In the genomic region with DNA sequence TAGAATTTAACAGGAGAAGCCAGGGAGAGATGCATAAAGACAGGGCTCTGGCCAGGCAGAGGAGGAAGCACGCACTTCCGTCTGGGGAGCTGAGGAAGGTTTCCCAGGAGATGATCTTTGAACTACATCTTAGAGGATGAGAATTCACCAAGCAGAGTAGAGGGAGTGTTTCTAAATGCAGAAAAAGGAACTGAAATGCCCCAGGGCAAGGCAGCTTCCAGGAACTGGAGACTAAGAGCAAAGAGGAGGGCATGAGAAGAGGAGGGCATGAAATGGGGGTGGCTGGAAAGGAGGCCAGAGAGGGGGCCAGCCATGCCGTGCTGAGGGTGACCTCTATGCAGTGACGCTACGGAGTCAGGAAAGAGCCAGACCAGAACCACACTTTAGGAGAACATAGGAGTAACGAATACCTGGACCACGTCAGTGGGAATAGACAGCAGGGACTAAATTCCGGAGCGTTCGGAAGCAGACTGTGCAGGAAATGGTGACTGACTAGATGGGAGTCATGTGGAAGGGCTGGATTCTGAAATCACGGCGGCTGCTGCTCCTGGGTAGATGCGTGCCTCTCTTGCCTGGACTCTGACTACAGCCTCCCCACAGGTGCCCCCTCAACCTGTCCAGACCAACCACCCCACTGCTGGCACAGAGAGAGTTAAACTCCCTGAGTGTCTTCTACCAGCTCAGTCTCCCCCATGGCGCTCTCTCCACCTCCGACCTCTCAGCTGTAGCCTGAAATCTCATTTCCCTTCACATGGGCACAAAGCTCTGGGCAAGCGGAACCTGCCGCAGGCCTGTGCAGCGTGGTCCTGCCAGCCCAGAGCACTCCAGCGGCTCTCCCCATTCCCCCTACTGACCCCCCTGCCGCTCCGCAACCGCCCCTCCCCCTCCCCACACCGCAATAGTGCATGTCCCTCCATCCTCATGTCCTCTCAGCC, we compare ENCODE assay signal across 11 cellular contexts.
DNase-seq lines count a peak whose midpoint lies in the region; ATAC-seq and TF ChIP-seq lines count a peak whose summit lies in the region.
"Had no signal": no experiment of that assay in that cellular context is flagged by ENCODE, and none has a peak within 500 bp of the region (broad histone marks: within the 10 kb centered on the region; RNA-seq: fewer than 3 reads in every experiment).

No MANE protein-coding gene starts in this region.

- peak in 1 of 4 donors; percentile 39 for TF ChIP-seq POLR2A in upper lobe of left lung (IDR thresholded peaks at IDR 0.05)

- TF ChIP-seq EP300 in upper lobe of left lung (IDR thresholded peaks at IDR 0.05), result peak in 1 of 4 donors; percentile 8

- no peak for TF ChIP-seq CTCF in upper lobe of left lung (IDR thresholded peaks at IDR 0.05)

- H3K9me3 Mint-ChIP-seq in activated naive CD4-positive, alpha-beta T cell treated with anti-CD3 and anti-CD28 coated beads, Interleukin-2, amount 50 U/mL, for 72 hours, result peaks cover 5 to 14% of the 10 kb centered on the region in 2 donors
- H3K9me3 Mint-ChIP-seq: IgD-negative memory B cell had no signal

- no peaks in the 10 kb centered on the region for H3K9me3 ChIP-seq in upper lobe of left lung

- H3K4me3 ChIP-seq in upper lobe of left lung, result no peak overlapping the region
- H3K4me3 ChIP-seq: coronary artery had no signal

- H3K27ac ChIP-seq in cingulate gyrus (ENCODE audit: low read depth, low read length) (peak overlapping the region; percentile 98), upper lobe of left lung (peak overlapping the region; percentile 21 to 80 (median 74))

- no peak for ATAC-seq in activated naive CD4-positive, alpha-beta T cell treated with anti-CD3 and anti-CD28 coated beads, Interleukin-2, amount 50 U/mL, for 72 hours
- peak; percentile 30 to 73 for ATAC-seq in upper lobe of left lung (ENCODE audit: low FRiP score in 2 of 2)
- ATAC-seq in GM19324 (IDR thresholded peaks at IDR 0.05; ENCODE audit: low FRiP score, unreplicated experiment), result no peak
- no peak for ATAC-seq in HG02884 (IDR thresholded peaks at IDR 0.05; ENCODE audit: unreplicated experiment)

- peaks cover 41 to 61% (median 46%) of the 10 kb centered on the region in 4 donors for H3K4me1 ChIP-seq in upper lobe of left lung

- H3K27me3 ChIP-seq in upper lobe of left lung, result no peaks in the 10 kb centered on the region

- WGBS in upper lobe of left lung, 2 donors, result 60 to 63% methylated on average over 18 to 23 of the region's 23 CpGs

- H3K36me3 Mint-ChIP-seq in activated naive CD4-positive, alpha-beta T cell treated with anti-CD3 and anti-CD28 coated beads, Interleukin-2, amount 50 U/mL, for 72 hours, result peaks cover 0 to 6% of the 10 kb centered on the region in 2 donors
- H3K36me3 Mint-ChIP-seq: IgD-negative memory B cell had no signal

- peak overlapping the region; percentile 10 to 28 for H3K27ac Mint-ChIP-seq in activated naive CD4-positive, alpha-beta T cell treated with anti-CD3 and anti-CD28 coated beads, Interleukin-2, amount 50 U/mL, for 72 hours

- H3K36me3 ChIP-seq in upper lobe of left lung, result no peaks in the 10 kb centered on the region

- DNase-seq in activated naive CD4-positive, alpha-beta T cell treated with anti-CD3 and anti-CD28 coated beads, Interleukin-2, amount 50 U/mL, for 72 hours (ENCODE audit: low spot score in 2 of 2), result no peak
- DNase-seq in activated naive CD4-positive, alpha-beta T cell treated with Interleukin-2 at 50 U/mL for 16 hours, result no peak
- DNase-seq in midbrain (lab: John Stamatoyannopoulos, UW) (peak; percentile 59), upper lobe of left lung (peak; percentile 48 to 49), AG08396 (ENCODE audit: low spot score) (no peak)
- DNase-seq: activated T-cell treated with anti-CD3 and anti-CD28 coated beads, Interleukin-2, amount 50 U/mL, for 48 hours had no signal

Comparison
In these comparisons a context has a peak if more than half of its experiments do, and no peak if none do; other contexts are left out.
1. ATAC-seq: peak in upper lobe of left lung (2 of 2); none in activated naive CD4-positive, alpha-beta T cell treated with anti-CD3 and anti-CD28 coated beads, Interleukin-2, amount 50 U/mL, for 72 hours (0 of 2), GM19324 (single experiment) and HG02884 (single experiment).
2. DNase-seq: peak in midbrain (single experiment) and upper lobe of left lung (2 of 2); none in activated naive CD4-positive, alpha-beta T cell treated with anti-CD3 and anti-CD28 coated beads, Interleukin-2, amount 50 U/mL, for 72 hours (0 of 2), activated naive CD4-positive, alpha-beta T cell treated with Interleukin-2 at 50 U/mL for 16 hours (single experiment) and AG08396 (single experiment).